2 cellular contexts compared by ENCODE assay signal in the genomic region with DNA sequence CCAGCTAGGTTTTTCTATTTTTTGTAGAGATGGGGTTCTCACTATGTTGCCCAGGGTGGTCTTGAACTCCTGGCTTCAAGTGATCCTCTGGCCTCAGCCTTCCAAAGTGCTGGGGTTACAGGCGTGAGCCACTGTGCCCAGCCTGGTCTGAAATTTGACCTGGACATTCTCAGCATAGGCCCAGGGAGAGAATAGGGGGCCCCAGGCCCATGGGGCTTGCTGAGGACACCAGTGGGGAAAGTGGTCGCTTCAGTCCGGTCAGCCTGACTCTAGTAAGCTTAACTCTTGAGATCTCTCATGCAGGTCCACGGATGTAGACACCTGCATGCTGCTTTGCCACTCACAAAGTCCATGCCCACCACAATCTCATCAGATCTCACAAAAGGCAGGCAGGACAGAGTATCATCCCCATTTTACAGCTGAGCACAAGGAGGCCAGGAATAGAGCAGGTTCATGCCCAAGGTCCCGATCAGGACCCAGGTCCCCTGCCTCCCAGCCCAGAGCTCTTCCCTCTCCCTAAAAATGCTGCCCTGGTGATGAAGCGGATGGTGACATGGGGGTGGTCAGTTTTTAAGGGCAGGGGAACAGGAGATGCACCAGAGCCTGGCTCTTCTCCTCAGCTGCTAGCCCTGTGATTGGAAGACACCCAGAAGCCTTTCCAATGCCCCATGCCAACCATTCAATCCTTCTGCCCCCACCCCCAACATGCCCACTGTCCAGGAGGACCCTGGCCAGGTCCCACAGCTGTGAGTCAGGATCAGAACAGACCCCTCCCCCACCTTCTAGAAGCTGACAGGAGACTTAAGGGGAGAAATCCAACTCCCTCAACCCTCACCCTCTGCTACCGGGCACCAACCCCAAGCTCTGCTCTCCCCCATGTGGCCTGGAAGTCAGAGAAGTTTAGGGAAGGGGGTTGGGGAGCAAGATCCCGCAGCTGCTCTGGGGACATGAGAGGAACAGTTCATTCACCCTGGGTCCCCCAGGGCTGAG.
TF ChIP-seq lines count a peak whose summit lies in the region.

No MANE protein-coding gene starts in this region.

TF ChIP-seq in A549, 52 proteins besides CTCF, POLR2A, EP300 and RAD21:
- TF ChIP-seq MAFK (IDR thresholded peaks at IDR 0.05; ENCODE audit: partially characterized antibody) (no peak), FOXS1 (CRISPR knock-in tag; IDR thresholded peaks at IDR 0.05) (no peak), CEBPB (IDR thresholded peaks at IDR 0.05) (no peak), MYC (IDR thresholded peaks at IDR 0.05; ENCODE audit: borderline replicate concordance, low read length) (no peak), ZFP36 (IDR thresholded peaks at IDR 0.05; ENCODE audit: borderline replicate concordance, partially characterized antibody) (no peak)
- TF ChIP-seq, protein P1, sequence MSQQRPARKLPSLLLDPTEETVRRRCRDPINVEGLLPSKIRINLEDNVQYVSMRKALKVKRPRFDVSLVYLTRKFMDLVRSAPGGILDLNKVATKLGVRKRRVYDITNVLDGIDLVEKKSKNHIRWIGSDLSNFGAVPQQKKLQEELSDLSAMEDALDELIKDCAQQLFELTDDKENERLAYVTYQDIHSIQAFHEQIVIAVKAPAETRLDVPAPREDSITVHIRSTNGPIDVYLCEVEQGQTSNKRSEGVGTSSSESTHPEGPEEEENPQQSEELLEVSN (IDR thresholded peaks at IDR 0.05; ENCODE audit: borderline replicate concordance, low read depth), result no peak
TF ChIP-seq in A549: peak in this region for 0.

TF ChIP-seq in HCT116, 20 proteins besides CTCF, POLR2A, EP300 and RAD21:
- TF ChIP-seq YY1 (IDR thresholded peaks at IDR 0.05; ENCODE audit: extremely low read depth, insufficient replicate concordance, low read depth, low read length) (no peak), POLR2AphosphoS5 (IDR thresholded peaks at IDR 0.05; ENCODE audit: low read depth, low read length) (no peak), ELF1 (IDR thresholded peaks at IDR 0.05; ENCODE audit: borderline replicate concordance, low read depth) (no peak), SIN3A (IDR thresholded peaks at IDR 0.05; ENCODE audit: low read depth) (no peak)
